ENCODE assay signal across 16 cellular contexts in the genomic region with DNA sequence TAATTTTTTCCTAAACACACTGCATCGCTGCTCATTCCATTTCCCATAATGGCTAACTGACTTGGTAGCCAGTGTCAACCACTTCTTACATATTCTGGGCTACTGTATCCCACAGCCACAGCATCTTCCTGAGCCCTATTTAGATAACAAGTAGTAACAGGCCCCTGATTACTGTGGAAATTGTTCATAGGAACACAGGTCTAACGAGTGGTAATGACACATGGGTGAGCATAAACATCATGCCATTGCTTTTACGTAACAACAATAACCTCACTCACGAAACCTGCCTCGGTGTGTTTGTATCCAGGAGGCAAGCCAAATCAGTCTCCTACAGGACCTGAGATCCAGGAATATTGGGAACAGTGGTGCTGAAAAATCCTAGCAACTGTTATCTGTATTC.
DNase-seq lines count a peak whose midpoint lies in the region; ATAC-seq and TF ChIP-seq lines count a peak whose summit lies in the region.
"Had no signal": no experiment of that assay in that cellular context is flagged by ENCODE, and none has a peak within 500 bp of the region (broad histone marks: within the 10 kb centered on the region; RNA-seq: fewer than 3 reads in every experiment).

No MANE protein-coding gene starts in this region.

- no peak overlapping the region for H2AFZ ChIP-seq in PC-3 (ENCODE audit: low read length)
- no peak overlapping the region for H2AFZ ChIP-seq in smooth muscle cell (ENCODE audit: low read depth)

- H3K27ac ChIP-seq in PC-3 (ENCODE audit: low read length) (0 out of 2 replicates have a peak overlapping the region, but pooled peaks have one; percentile 52), RWPE2 (ENCODE audit: poor library complexity, severe bottlenecking) (peak overlapping the region; percentile 41), smooth muscle cell (ENCODE audit: low read depth) (peak overlapping the region; percentile 78)
- H3K27ac ChIP-seq: A549, HL-60 had no signal

- H3K4me2 ChIP-seq in PC-3 (ENCODE audit: low read length) (no peak overlapping the region), smooth muscle cell (no peak overlapping the region)

- CTCF ChIA-PET in PC-3 (lab: Charles Lee): no interaction called here

- H3K4me1 ChIP-seq in PC-3 (ENCODE audit: insufficient read depth, low read length) (peaks cover 38% of the 10 kb centered on the region), RWPE2 (ENCODE audit: insufficient read depth, poor library complexity, severe bottlenecking) (peaks cover 15% of the 10 kb centered on the region), smooth muscle cell (ENCODE audit: low read depth) (no peaks in the 10 kb centered on the region)

- no TSS peak for BruUV-seq in PC-3 (replicated peaks; lab: Mats Ljungman, UMichigan)

- no peaks in the 10 kb centered on the region for H3F3A ChIP-seq in PC-3 (ENCODE audit: low read length, unreplicated experiment)
- H3F3A ChIP-seq in smooth muscle cell (ENCODE audit: low read depth): no peaks in the 10 kb centered on the region

- H3K36me3 ChIP-seq in PC-3 (ENCODE audit: low read depth, low read length): no peaks in the 10 kb centered on the region
- no peaks in the 10 kb centered on the region for H3K36me3 ChIP-seq in RWPE2 (ENCODE audit: low read depth)
- no peaks in the 10 kb centered on the region for H3K36me3 ChIP-seq in smooth muscle cell (ENCODE audit: low read depth)

- H3K9me2 ChIP-seq in PC-3 (replicated peaks; ENCODE audit: low read length): no peaks in the 10 kb centered on the region

- no peaks in the 10 kb centered on the region for H3K27me3 ChIP-seq in PC-3 (ENCODE audit: low read length)
- no peaks in the 10 kb centered on the region for H3K27me3 ChIP-seq in RWPE2 (ENCODE audit: insufficient read depth, poor library complexity, severe bottlenecking)
- H3K27me3 ChIP-seq in smooth muscle cell (ENCODE audit: low read depth): no peaks in the 10 kb centered on the region

- H3K4me3 ChIP-seq in PC-3 (ENCODE audit: low read length) (no peak overlapping the region), RWPE2 (ENCODE audit: severe bottlenecking) (no peak overlapping the region), smooth muscle cell (no peak overlapping the region)
- H3K4me3 ChIP-seq: A549 had no signal

- 88% methylated on average over 5 of the region's 5 CpGs for WGBS in smooth muscle cell (ENCODE audit: low lambda C conversion rate)

- no peak for ATAC-seq in PC-3
- ATAC-seq in RWPE2 (ENCODE audit: low read depth): peak; percentile 86
- peak; percentile 92 for ATAC-seq in esophagus mucosa
- no peak for ATAC-seq in HG02763 (IDR thresholded peaks at IDR 0.05; ENCODE audit: unreplicated experiment)
- ATAC-seq: A549; CD8-positive, alpha-beta T cell had no signal

- POLR2A ChIA-PET in PC-3 (lab: Charles Lee; ENCODE audit: unreplicated experiment): no interaction called here

- intact Hi-C loops in PC-3 (cut with micrococcal nuclease): no loop called here

- H3K9me3 ChIP-seq in PC-3 (ENCODE audit: low read length): no peaks in the 10 kb centered on the region
- H3K9me3 ChIP-seq in RWPE2 (ENCODE audit: severe bottlenecking): no peaks in the 10 kb centered on the region
- H3K9me3 ChIP-seq in smooth muscle cell (replicated peaks; ENCODE audit: low read depth): no peaks in the 10 kb centered on the region
- H3K9me3 ChIP-seq: A549 had no signal

- DNase-seq in PC-3: no peak
- DNase-seq in RWPE2 (ENCODE audit: low spot score): no peak
- DNase-seq in smooth muscle cell (lab: John Stamatoyannopoulos, UW; ENCODE audit: unreplicated experiment): no peak
- no peak for DNase-seq in activated CD8-positive, alpha-beta memory T cell treated with anti-CD3 and anti-CD28 coated beads, Interleukin-2, amount 50 U/mL, for 4 hours
- DNase-seq in NCI-H446 (lab: John Stamatoyannopoulos, UW): no peak
- DNase-seq: CD8-positive, alpha-beta T cell; COR-L47; DMS153; DMS79 treated with DMSO at 0.1 percent for 48 hours; EL; GOT3; H9 had no signal

- no peaks in the 10 kb centered on the region for H3K79me2 ChIP-seq in PC-3 (ENCODE audit: low read length)
- no peaks in the 10 kb centered on the region for H3K79me2 ChIP-seq in smooth muscle cell (ENCODE audit: low read depth)

- no peak overlapping the region for H3K9ac ChIP-seq in PC-3 (ENCODE audit: low read length)
- peak overlapping the region; percentile 53 for H3K9ac ChIP-seq in smooth muscle cell (ENCODE audit: low read depth)

- H4K20me1 ChIP-seq in PC-3 (ENCODE audit: low read length) (no peaks in the 10 kb centered on the region), smooth muscle cell (ENCODE audit: low read depth) (no peaks in the 10 kb centered on the region)

- TF ChIP-seq CTCF in PC-3 (conservative IDR thresholded peaks at IDR 0.05; ENCODE audit: low read depth, low read length) (no peak), RWPE2 (IDR thresholded peaks at IDR 0.05; ENCODE audit: poor library complexity, severe bottlenecking) (no peak), smooth muscle cell (IDR thresholded peaks at IDR 0.05; ENCODE audit: borderline replicate concordance, insufficient read depth, poor library complexity, severe bottlenecking) (no peak)

Comparison
In these comparisons a context has a peak if more than half of its experiments do, and no peak if none do; other contexts are left out.
1. ATAC-seq: peak in RWPE2 (single experiment) and esophagus mucosa (single experiment); none in PC-3 (single experiment) and HG02763 (single experiment).
2. Peak in every context shown above with its lines, with median percentiles within 50 percentile points of each other: H3K27ac ChIP-seq.